1 cellular context compared by ENCODE assay signal in genomic region chr7:20784311-20785210, GRCh38.
TF ChIP-seq lines count a peak whose summit lies in the region.

No MANE protein-coding gene starts in this region.

TF ChIP-seq in SK-N-SH, 30 proteins besides CTCF, POLR2A, EP300 and RAD21 (continued from another document):
- TF ChIP-seq, protein P1, sequence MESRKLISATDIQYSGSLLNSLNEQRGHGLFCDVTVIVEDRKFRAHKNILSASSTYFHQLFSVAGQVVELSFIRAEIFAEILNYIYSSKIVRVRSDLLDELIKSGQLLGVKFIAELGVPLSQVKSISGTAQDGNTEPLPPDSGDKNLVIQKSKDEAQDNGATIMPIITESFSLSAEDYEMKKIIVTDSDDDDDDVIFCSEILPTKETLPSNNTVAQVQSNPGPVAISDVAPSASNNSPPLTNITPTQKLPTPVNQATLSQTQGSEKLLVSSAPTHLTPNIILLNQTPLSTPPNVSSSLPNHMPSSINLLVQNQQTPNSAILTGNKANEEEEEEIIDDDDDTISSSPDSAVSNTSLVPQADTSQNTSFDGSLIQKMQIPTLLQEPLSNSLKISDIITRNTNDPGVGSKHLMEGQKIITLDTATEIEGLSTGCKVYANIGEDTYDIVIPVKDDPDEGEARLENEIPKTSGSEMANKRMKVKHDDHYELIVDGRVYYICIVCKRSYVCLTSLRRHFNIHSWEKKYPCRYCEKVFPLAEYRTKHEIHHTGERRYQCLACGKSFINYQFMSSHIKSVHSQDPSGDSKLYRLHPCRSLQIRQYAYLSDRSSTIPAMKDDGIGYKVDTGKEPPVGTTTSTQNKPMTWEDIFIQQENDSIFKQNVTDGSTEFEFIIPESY (IDR thresholded peaks at IDR 0.05; ENCODE audit: borderline replicate concordance, low read depth) = no peak
- TF ChIP-seq ELF1 (IDR thresholded peaks at IDR 0.05) = no peak
- no peak for TF ChIP-seq FOXM1 (IDR thresholded peaks at IDR 0.05; ENCODE audit: low read depth)
- TF ChIP-seq MEF2A (IDR thresholded peaks at IDR 0.05; ENCODE audit: borderline replicate concordance, low read depth) = no peak
- TF ChIP-seq MXI1 (IDR thresholded peaks at IDR 0.05; ENCODE audit: low read depth, low read length) = no peak
- no peak for TF ChIP-seq SMC3 (IDR thresholded peaks at IDR 0.05; ENCODE audit: low read depth, low read length)
- no peak for TF ChIP-seq GATA2 (CRISPR knock-in tag; IDR thresholded peaks at IDR 0.05)
- TF ChIP-seq SIN3A (IDR thresholded peaks at IDR 0.05; ENCODE audit: borderline replicate concordance, low read depth, low read length) = no peak
- no peak for TF ChIP-seq RCOR1 (IDR thresholded peaks at IDR 0.05; ENCODE audit: low read length)
- TF ChIP-seq EZH2phosphoT487 (IDR thresholded peaks at IDR 0.05; ENCODE audit: borderline replicate concordance, low read depth) = no peak
- no peak for TF ChIP-seq USF1 (IDR thresholded peaks at IDR 0.05; ENCODE audit: borderline replicate concordance, low read depth)
